In genomic region chr19:33603377-33603776, GRCh38 we compare ENCODE assay signal across 21 cellular contexts. TPM values are rescaled to one million over a fixed set of nuclear protein-coding genes. Genes with fewer than 3 reads are reported as not detected.
"Had no signal": no experiment of that assay in that cellular context is flagged by ENCODE, and none has a peak within 500 bp of the region (broad histone marks: within the 10 kb centered on the region; RNA-seq: fewer than 3 reads in every experiment).

No MANE protein-coding gene starts in this region.

- H3K36me3 Mint-ChIP-seq: neural progenitor cell, type B pancreatic cell had no signal

- H3K4me2 ChIP-seq: neural progenitor cell had no signal

- H3K4me1 ChIP-seq: esophagus squamous epithelium, left ventricle myocardium inferior, lower lobe of right lung, neural progenitor cell, suprapubic skin, thyroid gland had no signal

- H3K36me3 ChIP-seq: esophagus squamous epithelium, left ventricle myocardium inferior, lower lobe of right lung, neural progenitor cell, ovary, suprapubic skin, thyroid gland had no signal

- DNase-seq: effector memory CD4-positive, alpha-beta T cell; esophagus squamous epithelium; foreskin fibroblast; immature natural killer cell; left ventricle myocardium inferior; lower lobe of right lung; mesenchymal stem cell; midbrain; nucleus accumbens; ovary; right cardiac atrium; small intestine; stimulated activated CD4-positive, alpha-beta T cell treated with anti-CD3 and anti-CD28 coated beads, Interleukin-2, amount 100 ng/mL, for 48 hours; stimulated activated naive CD8-positive, alpha-beta T cell treated with anti-CD3 and anti-CD28 coated beads, Interleukin-15, Interleukin-2, amounts not matched to agents 100 U/mL and 50 U/mL, for 24 hours; thyroid gland had no signal

- H3K27me3 ChIP-seq: neural progenitor cell, ovary, thyroid gland had no signal

- H3K27ac ChIP-seq: esophagus squamous epithelium, left ventricle myocardium inferior, lower lobe of right lung, neural progenitor cell, ovary, suprapubic skin, thyroid gland had no signal

- H3K4me3 ChIP-seq: esophagus squamous epithelium, left ventricle myocardium inferior, lower lobe of right lung, neural progenitor cell, ovary, suprapubic skin, thyroid gland had no signal

- H2AFZ ChIP-seq: neural progenitor cell had no signal

- ATAC-seq: lower lobe of right lung; natural killer cell treated with Interleukin-12 subunit alpha and Interleukin-12 subunit beta and Interleukin-15 and Interleukin-18, amount 100 ng/mL, for 72 hours; right cardiac atrium; stimulated activated naive CD8-positive, alpha-beta T cell treated with anti-CD3 and anti-CD28 coated beads, Interleukin-15, Interleukin-2, amounts not matched to agents 100 U/mL and 50 U/mL, for 24 hours had no signal

- H3K4me3 Mint-ChIP-seq: immature natural killer cell; natural killer cell treated with Interleukin-12 subunit alpha and Interleukin-12 subunit beta and Interleukin-15 and Interleukin-18, amount 100 ng/mL, for 72 hours; neural progenitor cell; type B pancreatic cell had no signal

- H3K4me1 Mint-ChIP-seq: immature natural killer cell, neural progenitor cell had no signal

- H3K27ac Mint-ChIP-seq: immature natural killer cell; natural killer cell treated with Interleukin-12 subunit alpha and Interleukin-12 subunit beta and Interleukin-15 and Interleukin-18, amount 100 ng/mL, for 72 hours; neural progenitor cell; type B pancreatic cell had no signal

- H3K9me3 ChIP-seq: thyroid gland had no signal

RNA-seq across cellular contexts. Expression of gene CHST8, which starts 18.4 kb away (rescaled TPM):
- total RNA-seq: epithelial cell of proximal tubule; lower lobe of right lung; natural killer cell treated with Interleukin-12 subunit alpha and Interleukin-12 subunit beta and Interleukin-15 and Interleukin-18, amount 100 ng/mL, for 72 hours had no signal
- polyA plus RNA-seq: immature natural killer cell, keratinocyte had no signal
